21 cellular contexts compared by ENCODE assay signal in genomic region chr21:25467891-25468290, GRCh38.
DNase-seq lines count a peak whose midpoint lies in the region; ATAC-seq, FAIRE-seq and TF ChIP-seq lines count a peak whose summit lies in the region.
"Had no signal": no experiment of that assay in that cellular context is flagged by ENCODE, and none has a peak within 500 bp of the region (broad histone marks: within the 10 kb centered on the region; RNA-seq: fewer than 3 reads in every experiment).

No MANE protein-coding gene starts in this region.

- H3K27me3 Mint-ChIP-seq in activated CD4-positive, alpha-beta memory T cell treated with anti-CD3 and anti-CD28 coated beads for 36 hours: no peaks in the 10 kb centered on the region
- no peaks in the 10 kb centered on the region for H3K27me3 Mint-ChIP-seq in activated CD4-positive, alpha-beta memory T cell treated with anti-CD3 and anti-CD28 coated beads, Interleukin-2, amount 10 ng/mL, durations not matched to agents 7 days and 5 days
- no peaks in the 10 kb centered on the region for H3K27me3 Mint-ChIP-seq in activated T-helper 17 cell treated with anti-CD3 and anti-CD28 coated beads, Interleukin-2, amount 50 U/mL, for 72 hours
- H3K27me3 Mint-ChIP-seq: CD8-positive, alpha-beta memory T cell had no signal

- H3K27ac Mint-ChIP-seq in activated CD4-positive, alpha-beta memory T cell treated with anti-CD3 and anti-CD28 coated beads for 36 hours: peak overlapping the region; percentile 13
- H3K27ac Mint-ChIP-seq in activated CD4-positive, alpha-beta memory T cell treated with anti-CD3 and anti-CD28 coated beads, Interleukin-2, amount 10 ng/mL, durations not matched to agents 7 days and 5 days: no peak overlapping the region
- peak overlapping the region; percentile 7 for H3K27ac Mint-ChIP-seq in activated T-helper 17 cell treated with anti-CD3 and anti-CD28 coated beads, Interleukin-2, amount 50 U/mL, for 72 hours
- H3K27ac Mint-ChIP-seq: CD8-positive, alpha-beta memory T cell had no signal

- DNase-seq in activated CD4-positive, alpha-beta memory T cell treated with anti-CD3 and anti-CD28 coated beads for 36 hours: no peak
- DNase-seq in activated CD4-positive, alpha-beta memory T cell treated with anti-CD3 and anti-CD28 coated beads, Interleukin-2, amount 10 ng/mL, durations not matched to agents 7 days and 5 days: no peak
- DNase-seq in GM12891 (ENCODE audit: insufficient read length, low spot score) (no peak), fibroblast of gingiva (ENCODE audit: low read depth) (peak; percentile 30), NCI-H2196 (lab: John Stamatoyannopoulos, UW; ENCODE audit: unreplicated experiment) (no peak), hippocampal formation (lab: John Stamatoyannopoulos, UW) (no peak)
- DNase-seq: Calu3; CD8-positive, alpha-beta memory T cell; DMS153; KBM-7; NCI-H1417; NCI-H1694 treated with DMSO at 0.1 percent for 48 hours; NCI-H2081 treated with DMSO at 0.1 percent for 48 hours; NCI-H2171 treated with DMSO at 0.1 percent for 48 hours; NCI-H446 treated with DMSO at 0.1 percent for 48 hours; NCI-H526 treated with DMSO at 0.1 percent for 48 hours had no signal

- peaks cover 51% of the 10 kb centered on the region for H3K4me1 Mint-ChIP-seq in activated CD4-positive, alpha-beta memory T cell treated with anti-CD3 and anti-CD28 coated beads for 36 hours (ENCODE audit: low read depth)
- peaks cover 27% of the 10 kb centered on the region for H3K4me1 Mint-ChIP-seq in activated CD4-positive, alpha-beta memory T cell treated with anti-CD3 and anti-CD28 coated beads, Interleukin-2, amount 10 ng/mL, durations not matched to agents 7 days and 5 days
- H3K4me1 Mint-ChIP-seq in activated T-helper 17 cell treated with anti-CD3 and anti-CD28 coated beads, Interleukin-2, amount 50 U/mL, for 72 hours: peaks cover 30% of the 10 kb centered on the region

- ATAC-seq in activated T-helper 17 cell treated with anti-CD3 and anti-CD28 coated beads, Interleukin-2, amount 50 U/mL, for 72 hours (replicated peaks): no peak
- no peak for ATAC-seq in GM21737 (IDR thresholded peaks at IDR 0.05; ENCODE audit: unreplicated experiment)
- ATAC-seq: Right ventricle myocardium inferior had no signal

- no peak overlapping the region for H3K4me3 Mint-ChIP-seq in activated CD4-positive, alpha-beta memory T cell treated with anti-CD3 and anti-CD28 coated beads for 36 hours
- H3K4me3 Mint-ChIP-seq in activated CD4-positive, alpha-beta memory T cell treated with anti-CD3 and anti-CD28 coated beads, Interleukin-2, amount 10 ng/mL, durations not matched to agents 7 days and 5 days: no peak overlapping the region
- peak overlapping the region; percentile 42 for H3K4me3 Mint-ChIP-seq in activated T-helper 17 cell treated with anti-CD3 and anti-CD28 coated beads, Interleukin-2, amount 50 U/mL, for 72 hours
- H3K4me3 Mint-ChIP-seq: CD8-positive, alpha-beta memory T cell had no signal

- CTCF ChIA-PET in activated CD4-positive, alpha-beta memory T cell treated with anti-CD3 and anti-CD28 coated beads for 36 hours (lab: Charles Lee): no interaction called here
- CTCF ChIA-PET in activated CD4-positive, alpha-beta memory T cell treated with anti-CD3 and anti-CD28 coated beads, Interleukin-2, amount 10 ng/mL, durations not matched to agents 7 days and 5 days (lab: Charles Lee): no interaction called here

- TF ChIP-seq POLR2A in GM12891 (IDR thresholded peaks at IDR 0.05; ENCODE audit: low read depth, low read length): no peak

- intact Hi-C loops in activated CD4-positive, alpha-beta memory T cell treated with anti-CD3 and anti-CD28 coated beads for 36 hours (cut with micrococcal nuclease): no loop called here

- peaks cover 17% of the 10 kb centered on the region for H3K9me3 Mint-ChIP-seq in activated CD4-positive, alpha-beta memory T cell treated with anti-CD3 and anti-CD28 coated beads for 36 hours
- H3K9me3 Mint-ChIP-seq in activated CD4-positive, alpha-beta memory T cell treated with anti-CD3 and anti-CD28 coated beads, Interleukin-2, amount 10 ng/mL, durations not matched to agents 7 days and 5 days: peaks cover 9% of the 10 kb centered on the region
- peaks cover 3% of the 10 kb centered on the region for H3K9me3 Mint-ChIP-seq in activated T-helper 17 cell treated with anti-CD3 and anti-CD28 coated beads, Interleukin-2, amount 50 U/mL, for 72 hours

- FAIRE-seq in GM12891 (lab: Jason Lieb, UNC): peak; percentile 54
- FAIRE-seq: GM12892, H1 had no signal

- H3K36me3 Mint-ChIP-seq in activated CD4-positive, alpha-beta memory T cell treated with anti-CD3 and anti-CD28 coated beads for 36 hours: peaks cover 31% of the 10 kb centered on the region
- peaks cover 9% of the 10 kb centered on the region for H3K36me3 Mint-ChIP-seq in activated CD4-positive, alpha-beta memory T cell treated with anti-CD3 and anti-CD28 coated beads, Interleukin-2, amount 10 ng/mL, durations not matched to agents 7 days and 5 days (ENCODE audit: low read depth)
- peaks cover 24% of the 10 kb centered on the region for H3K36me3 Mint-ChIP-seq in activated T-helper 17 cell treated with anti-CD3 and anti-CD28 coated beads, Interleukin-2, amount 50 U/mL, for 72 hours (ENCODE audit: low read depth)

- POLR2A ChIA-PET in activated CD4-positive, alpha-beta memory T cell treated with anti-CD3 and anti-CD28 coated beads for 36 hours (lab: Charles Lee): no interaction called here
- POLR2A ChIA-PET in activated CD4-positive, alpha-beta memory T cell treated with anti-CD3 and anti-CD28 coated beads, Interleukin-2, amount 10 ng/mL, durations not matched to agents 7 days and 5 days (lab: Charles Lee): no interaction called here

TF ChIP-seq in GM12891, 5 proteins besides CTCF, POLR2A, EP300 and RAD21:
- no peak for TF ChIP-seq PAX5 (IDR thresholded peaks at IDR 0.05; ENCODE audit: insufficient read depth, low read length, severe bottlenecking)
- TF ChIP-seq SPI1 (IDR thresholded peaks at IDR 0.05; ENCODE audit: low read depth, low read length): no peak
- no peak for TF ChIP-seq POLR2AphosphoS5 (IDR thresholded peaks at IDR 0.05; ENCODE audit: low read depth, low read length)
- no peak for TF ChIP-seq POU2F2 (IDR thresholded peaks at IDR 0.05; ENCODE audit: low read depth, low read length)
- no peak for TF ChIP-seq TAF1 (IDR thresholded peaks at IDR 0.05; ENCODE audit: low read depth, low read length)
